In the genomic region with DNA sequence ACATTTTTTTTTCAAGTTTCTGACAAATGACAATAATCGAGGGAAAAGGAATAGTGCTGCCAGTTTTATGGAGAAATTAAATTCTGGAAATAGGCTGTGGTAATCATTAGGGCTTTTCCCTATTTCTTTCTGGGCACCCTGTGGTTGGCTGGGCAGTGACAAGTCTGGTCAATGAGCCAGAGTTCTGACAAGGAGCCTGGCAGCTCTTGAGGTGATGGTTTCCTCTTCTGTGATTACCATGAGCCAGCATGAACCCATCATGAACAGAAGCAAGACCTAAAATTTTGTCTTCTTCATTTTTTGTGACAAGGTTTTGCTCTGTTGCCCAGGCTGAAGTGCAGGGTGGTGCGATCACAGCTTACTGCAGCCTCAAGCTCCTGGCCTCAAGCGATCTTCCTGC, we compare ENCODE assay signal across 25 cellular contexts.
"Had no signal": no experiment of that assay in that cellular context is flagged by ENCODE, and none has a peak within 500 bp of the region (broad histone marks: within the 10 kb centered on the region; RNA-seq: fewer than 3 reads in every experiment).

No MANE protein-coding gene starts in this region.

- H3K27me3 Mint-ChIP-seq: progenitor cell of endocrine pancreas; stimulated activated memory B cell treated with anti-CD40 and anti-IgM and Interleukin-4, amounts not matched to agents 10 μg/mL and 1 μg/mL and 100 μg/mL, for 72 hours had no signal

- H3K27me3 ChIP-seq: left lung, ovary, right atrium auricular region, right lobe of liver, stomach, testis, tibial artery, upper lobe of right lung had no signal

- H3K4me3 Mint-ChIP-seq: immature natural killer cell; natural killer cell; stimulated activated memory B cell treated with anti-CD40 and anti-IgM and Interleukin-4, amounts not matched to agents 10 μg/mL and 1 μg/mL and 100 μg/mL, for 72 hours had no signal

- H3K4me1 ChIP-seq: left lung, lower lobe of right lung, right atrium auricular region, stomach, testis, tibial artery, upper lobe of right lung had no signal

- H3K4me2 ChIP-seq: smooth muscle cell had no signal

- H3K4me3 ChIP-seq: left lung, lower lobe of right lung, ovary, right atrium auricular region, right lobe of liver, smooth muscle cell, stomach, testis, tibial artery, upper lobe of right lung had no signal

- H3K4me1 Mint-ChIP-seq: immature natural killer cell; natural killer cell; stimulated activated memory B cell treated with anti-CD40 and anti-IgM and Interleukin-4, amounts not matched to agents 10 μg/mL and 1 μg/mL and 100 μg/mL, for 72 hours had no signal

- H3K27ac Mint-ChIP-seq: immature natural killer cell; natural killer cell; progenitor cell of endocrine pancreas; stimulated activated memory B cell treated with anti-CD40 and anti-IgM and Interleukin-4, amounts not matched to agents 10 μg/mL and 1 μg/mL and 100 μg/mL, for 72 hours had no signal

- DNase-seq: hypothalamus; immature natural killer cell; kidney; left colon; left lung; lower lobe of right lung; mammary epithelial cell; mesenchymal stem cell; natural killer cell; ovary; right lobe of liver; stimulated activated CD4-positive, alpha-beta T cell treated with anti-CD3 and anti-CD28 coated beads, Interleukin-1b, Interleukin-23, amount 100 ng/mL, for 48 hours; stimulated activated CD4-positive, alpha-beta T cell treated with anti-CD3 and anti-CD28 coated beads, Interleukin-2, amount 100 ng/mL, for 48 hours; stimulated activated CD4-positive, alpha-beta T cell treated with anti-CD3 and anti-CD28 coated beads, Interleukin-4, amount 100 ng/mL, for 4 hours; stimulated activated CD8-positive, alpha-beta memory T cell treated with anti-CD3 and anti-CD28 coated beads, Interleukin-4, amount 100 ng/mL, for 48 hours; stimulated activated naive CD8-positive, alpha-beta T cell treated with anti-CD3 and anti-CD28 coated beads, Interleukin-15, Interleukin-2, amounts not matched to agents 100 U/mL and 50 U/mL, for 24 hours; stomach; testis; tibial artery; trophoblast cell; upper lobe of right lung had no signal

- H3K9me3 Mint-ChIP-seq: immature natural killer cell; natural killer cell; stimulated activated memory B cell treated with anti-CD40 and anti-IgM and Interleukin-4, amounts not matched to agents 10 μg/mL and 1 μg/mL and 100 μg/mL, for 72 hours had no signal

- ATAC-seq: left colon; left lung; lower lobe of right lung; natural killer cell; right lobe of liver; stimulated activated memory B cell treated with anti-CD40 and anti-IgM and Interleukin-4, amounts not matched to agents 10 μg/mL and 1 μg/mL and 100 μg/mL, for 72 hours; stimulated activated naive CD8-positive, alpha-beta T cell treated with anti-CD3 and anti-CD28 coated beads, Interleukin-15, Interleukin-2, amounts not matched to agents 100 U/mL and 50 U/mL, for 24 hours; upper lobe of right lung had no signal

- H3K27ac ChIP-seq: left lung, lower lobe of right lung, ovary, right atrium auricular region, right lobe of liver, stomach, testis, tibial artery, upper lobe of right lung had no signal
